In the genomic region with DNA sequence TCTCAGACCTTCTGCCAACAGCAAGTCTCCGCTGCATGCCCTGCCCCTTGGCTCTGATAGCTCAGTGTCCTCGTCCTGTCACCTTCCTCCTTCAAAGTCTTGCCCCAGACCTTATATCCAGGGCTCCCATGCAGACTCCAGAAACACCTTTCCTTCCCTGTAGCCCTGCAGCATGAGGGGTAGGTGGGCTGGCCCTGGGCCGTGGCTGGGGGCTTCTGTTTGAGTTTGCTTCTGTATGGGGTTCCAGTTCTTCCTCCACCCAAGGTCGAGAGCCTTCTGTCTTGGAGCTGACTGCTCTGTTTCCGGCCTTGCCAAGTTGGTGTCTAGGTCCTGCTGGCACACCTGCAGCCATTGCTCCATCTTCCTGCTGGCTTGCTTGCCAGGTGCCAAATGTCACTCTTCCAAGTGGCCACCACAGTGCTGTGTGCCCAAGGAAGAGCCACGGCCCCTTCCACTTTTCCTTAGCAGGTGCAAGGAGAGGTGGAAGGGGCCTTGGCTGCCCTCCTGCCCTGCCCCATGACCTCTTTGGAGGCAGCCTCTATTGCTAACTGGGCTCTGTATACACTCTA, we compare ENCODE assay signal across 24 cellular contexts.
DNase-seq lines count a peak whose midpoint lies in the region; ATAC-seq, FAIRE-seq and TF ChIP-seq lines count a peak whose summit lies in the region.
"Had no signal": no experiment of that assay in that cellular context is flagged by ENCODE, and none has a peak within 500 bp of the region (broad histone marks: within the 10 kb centered on the region; RNA-seq: fewer than 3 reads in every experiment).

No MANE protein-coding gene starts in this region.

- 64 to 65% methylated on average over 5 to 6 of the region's 6 CpGs for WGBS in body of pancreas, 2 donors
- 72 to 78% (median 72%) methylated on average over 6 of the region's 6 CpGs for WGBS in small intestine, 3 donors

- H3K27ac ChIP-seq in body of pancreas = no peak overlapping the region
- H3K27ac ChIP-seq in lower lobe of right lung = no peak overlapping the region
- no peak overlapping the region for H3K27ac ChIP-seq in small intestine (ENCODE audit: low read depth in 1 of 2, low read length in 1 of 2)
- H3K27ac ChIP-seq: GM23248 had no signal

- no peaks in the 10 kb centered on the region for H3K36me3 ChIP-seq in body of pancreas (replicated peaks in 1 of 2; ENCODE audit: insufficient read depth in 1 of 2, low read depth in 2 of 2)
- H3K36me3 ChIP-seq in lower lobe of right lung = no peaks in the 10 kb centered on the region
- H3K36me3 ChIP-seq in small intestine (ENCODE audit: control insufficient read depth in 2 of 2, insufficient read depth in 2 of 2, low read length in 2 of 2) = no peaks in the 10 kb centered on the region
- H3K36me3 ChIP-seq: BE2C had no signal

- H3K4me1 Mint-ChIP-seq in chondrocyte (ENCODE audit: low read depth) = no peaks in the 10 kb centered on the region
- no peaks in the 10 kb centered on the region for H3K4me1 Mint-ChIP-seq in immature natural killer cell
- H3K4me1 Mint-ChIP-seq: CD4-positive, CD25-positive, alpha-beta regulatory T cell; CD8-positive, alpha-beta memory T cell had no signal

- H3K27me3 Mint-ChIP-seq in chondrocyte (ENCODE audit: low read depth) (peaks cover 34% of the 10 kb centered on the region), immature natural killer cell (ENCODE audit: low read depth in 3 of 3) (peaks cover 2 to 6% (median 5%) of the 10 kb centered on the region in 3 donors)

- no peak for TF ChIP-seq POLR2A in body of pancreas (IDR thresholded peaks at IDR 0.05)

- H3K9me3 Mint-ChIP-seq in chondrocyte (ENCODE audit: low read depth) (no peaks in the 10 kb centered on the region), immature natural killer cell (no peaks in the 10 kb centered on the region)
- H3K9me3 Mint-ChIP-seq in activated naive CD4-positive, alpha-beta T cell treated with anti-CD3 and anti-CD28 coated beads, Interleukin-2, amount 50 U/mL, for 72 hours = no peaks in the 10 kb centered on the region
- H3K9me3 Mint-ChIP-seq: CD4-positive, CD25-positive, alpha-beta regulatory T cell; CD8-positive, alpha-beta memory T cell had no signal

- no peak overlapping the region for H3K4me3 Mint-ChIP-seq in chondrocyte (ENCODE audit: unreplicated experiment)
- no peak overlapping the region for H3K4me3 Mint-ChIP-seq in immature natural killer cell
- H3K4me3 Mint-ChIP-seq: CD4-positive, CD25-positive, alpha-beta regulatory T cell; CD8-positive, alpha-beta memory T cell had no signal

- DNase-seq in body of pancreas (peak in 3 of 4 donors; percentile 28 to 59 (median 56)), chondrocyte (ENCODE audit: low spot score) (peak; percentile 41), lower lobe of right lung (peak; percentile 34), posterior vena cava (ENCODE audit: low spot score) (peak; percentile 37), small intestine (no peak), KBM-7 (no peak), immature natural killer cell (no peak)
- no peak for DNase-seq in activated naive CD4-positive, alpha-beta T cell treated with anti-CD3 and anti-CD28 coated beads, Interleukin-2, amount 50 U/mL, for 72 hours (ENCODE audit: low spot score in 2 of 2)
- DNase-seq: ACHN; BE2C; CD4-positive, CD25-positive, alpha-beta regulatory T cell; CD8-positive, alpha-beta memory T cell; COR-L47; DMS 273 treated with DMSO at 0.1 percent for 48 hours; DMS53; DND-41; EL; GM23248; HCEC 1CT had no signal

- TF ChIP-seq CTCF in body of pancreas (IDR thresholded peaks at IDR 0.05) = no peak
- TF ChIP-seq CTCF in chondrocyte (IDR thresholded peaks at IDR 0.05) = no peak
- no peak for TF ChIP-seq CTCF in lower lobe of right lung (IDR thresholded peaks at IDR 0.05)

- ATAC-seq in body of pancreas (no peak), lower lobe of right lung (no peak)
- no peak for ATAC-seq in activated naive CD4-positive, alpha-beta T cell treated with anti-CD3 and anti-CD28 coated beads, Interleukin-2, amount 50 U/mL, for 72 hours

- FAIRE-seq in small intestine (lab: Jason Lieb, UNC) = no peak
- FAIRE-seq: A204.1, G401.6, GM12891, GM19239, H54 had no signal

- no peaks in the 10 kb centered on the region for H3K9me3 ChIP-seq in body of pancreas
- no peaks in the 10 kb centered on the region for H3K9me3 ChIP-seq in lower lobe of right lung
- no peaks in the 10 kb centered on the region for H3K9me3 ChIP-seq in small intestine (ENCODE audit: control insufficient read depth, low read depth)
- H3K9me3 ChIP-seq: BE2C had no signal

- H3K36me3 Mint-ChIP-seq in chondrocyte (ENCODE audit: low read depth) (no peaks in the 10 kb centered on the region), immature natural killer cell (no peaks in the 10 kb centered on the region)
- no peaks in the 10 kb centered on the region for H3K36me3 Mint-ChIP-seq in activated naive CD4-positive, alpha-beta T cell treated with anti-CD3 and anti-CD28 coated beads, Interleukin-2, amount 50 U/mL, for 72 hours
- H3K36me3 Mint-ChIP-seq: CD4-positive, CD25-positive, alpha-beta regulatory T cell; CD8-positive, alpha-beta memory T cell had no signal

- H3K27ac Mint-ChIP-seq in chondrocyte (ENCODE audit: unreplicated experiment) (no peak overlapping the region), immature natural killer cell (no peak overlapping the region)
- peak overlapping the region in 1 of 2 donors; percentile 40 for H3K27ac Mint-ChIP-seq in activated naive CD4-positive, alpha-beta T cell treated with anti-CD3 and anti-CD28 coated beads, Interleukin-2, amount 50 U/mL, for 72 hours
- H3K27ac Mint-ChIP-seq: CD4-positive, CD25-positive, alpha-beta regulatory T cell; CD8-positive, alpha-beta memory T cell had no signal

- H3K27me3 ChIP-seq in body of pancreas = no peaks in the 10 kb centered on the region
- H3K27me3 ChIP-seq in lower lobe of right lung (ENCODE audit: low read depth) = peaks cover 5% of the 10 kb centered on the region
- H3K27me3 ChIP-seq in small intestine (ENCODE audit: control insufficient read depth in 2 of 2, insufficient read depth in 2 of 2, low read length in 2 of 2) = peaks cover 0 to 2% of the 10 kb centered on the region in 2 donors
- H3K27me3 ChIP-seq: BE2C had no signal

- no peak overlapping the region for H3K4me3 ChIP-seq in body of pancreas
- no peak overlapping the region for H3K4me3 ChIP-seq in lower lobe of right lung
- no peak overlapping the region for H3K4me3 ChIP-seq in small intestine (ENCODE audit: low read depth in 1 of 2, low read length in 2 of 2)
- H3K4me3 ChIP-seq: GM23248 had no signal

- intact Hi-C loops in body of pancreas (cut with DNase I) = no loop called here
- intact Hi-C loops in lower lobe of right lung (cut with DNase I) = no loop called here
- intact Hi-C loops in posterior vena cava (cut with DNase I) = no loop called here

- in situ Hi-C loops in KBM-7 (cut with MboI; ENCODE audit: low pct_unique_long_range_greater_than_20kb, low sequenced_read_pairs) = no loop called here

- no peaks in the 10 kb centered on the region for H3K4me1 ChIP-seq in body of pancreas
- no peaks in the 10 kb centered on the region for H3K4me1 ChIP-seq in lower lobe of right lung
- no peaks in the 10 kb centered on the region for H3K4me1 ChIP-seq in small intestine (ENCODE audit: control insufficient read depth in 2 of 2, insufficient read depth in 1 of 2, low read depth in 1 of 2, low read length in 1 of 2)

Comparison
In these comparisons a context has a peak if more than half of its experiments do, and no peak if none do; other contexts are left out.
1. DNase-seq: peak in body of pancreas (3 of 4), chondrocyte (single experiment), lower lobe of right lung (single experiment) and posterior vena cava (single experiment); none in activated naive CD4-positive, alpha-beta T cell treated with anti-CD3 and anti-CD28 coated beads, Interleukin-2, amount 50 U/mL, for 72 hours (0 of 2), small intestine (single experiment), KBM-7 (single experiment) and immature natural killer cell (0 of 3).